ENCODE assay signal across 7 cellular contexts in the genomic region with DNA sequence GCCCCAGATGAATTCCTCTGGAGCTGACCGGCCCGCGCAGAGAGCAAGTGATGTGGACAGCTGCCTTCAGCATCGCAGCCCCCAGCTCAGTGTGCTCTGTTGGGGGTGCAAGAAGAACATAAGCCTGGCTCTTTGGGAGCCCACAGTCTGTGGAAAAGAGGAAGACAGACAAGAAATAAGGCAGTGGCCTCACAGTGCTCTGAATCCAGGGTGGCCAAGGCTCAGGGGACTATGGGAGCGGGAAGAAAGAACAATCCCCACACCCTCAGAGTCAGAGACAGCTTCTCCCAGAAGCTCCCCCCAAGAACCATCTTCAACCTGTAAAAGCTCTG. TPM values are rescaled to one million over a fixed set of nuclear protein-coding genes. Genes with fewer than 3 reads are reported as not detected.
DNase-seq lines count a peak whose midpoint lies in the region; TF ChIP-seq lines count a peak whose summit lies in the region.

No MANE protein-coding gene starts in this region.

- H3K9me3 Mint-ChIP-seq in activated T-helper 2 cell treated with anti-CD3 and anti-CD28 coated beads, Interferon-gamma antibody, Interleukin-2, Interleukin-4, amounts not matched to agents 10 μg/mL and 5 μg/mL and 100 μg/mL, durations not matched to agents 14 hours and 24 hours and 36 hours, result no peaks in the 10 kb centered on the region

- peak overlapping the region; percentile 60 to 70 for H3K9ac ChIP-seq in stomach smooth muscle (ENCODE audit: low read length in 2 of 2)

- TF ChIP-seq RAD21 in Ishikawa (IDR thresholded peaks at IDR 0.05; ENCODE audit: low read depth), result no peak

- peak overlapping the region; percentile 71 to 92 for H3K4me3 ChIP-seq in stomach smooth muscle (ENCODE audit: low read length in 2 of 2)

- H3K36me3 Mint-ChIP-seq in activated T-helper 2 cell treated with anti-CD3 and anti-CD28 coated beads, Interferon-gamma antibody, Interleukin-2, Interleukin-4, amounts not matched to agents 10 μg/mL and 5 μg/mL and 100 μg/mL, durations not matched to agents 14 hours and 24 hours and 36 hours (ENCODE audit: low read depth), result peaks cover 16% of the 10 kb centered on the region

- no peaks in the 10 kb centered on the region for H3K27me3 ChIP-seq in layer of hippocampus (ENCODE audit: control insufficient read depth, insufficient read depth, low read length)
- H3K27me3 ChIP-seq in stomach smooth muscle (ENCODE audit: control insufficient read depth in 1 of 2, insufficient read depth in 2 of 2, low read length in 2 of 2), result no peaks in the 10 kb centered on the region

- peak overlapping the region; percentile 98 for H3K27ac Mint-ChIP-seq in activated T-helper 2 cell treated with anti-CD3 and anti-CD28 coated beads, Interferon-gamma antibody, Interleukin-2, Interleukin-4, amounts not matched to agents 10 μg/mL and 5 μg/mL and 100 μg/mL, durations not matched to agents 14 hours and 24 hours and 36 hours

- H3K36me3 ChIP-seq in stomach smooth muscle (ENCODE audit: control insufficient read depth in 2 of 2, insufficient read depth in 2 of 2, low read length in 2 of 2), result peaks cover 0 to 3% of the 10 kb centered on the region in 2 donors

- no peak for DNase-seq in activated T-helper 2 cell treated with anti-CD3 and anti-CD28 coated beads, Interferon-gamma antibody, Interleukin-2, Interleukin-4, amounts not matched to agents 10 μg/mL and 5 μg/mL and 100 μg/mL, durations not matched to agents 14 hours and 24 hours and 36 hours (ENCODE audit: low spot score)
- DNase-seq in SK-N-DZ (ENCODE audit: low spot score), result no peak
- no peak for DNase-seq in NCI-H526 (lab: John Stamatoyannopoulos, UW)
- no peak for DNase-seq in OCI-M2 (lab: John Stamatoyannopoulos, UW; ENCODE audit: unreplicated experiment)

- no peaks in the 10 kb centered on the region for H3K9me3 ChIP-seq in stomach smooth muscle (ENCODE audit: control insufficient read depth in 2 of 2, low read length in 2 of 2)

- H3K27ac ChIP-seq in layer of hippocampus (ENCODE audit: low read depth, low read length), result peak overlapping the region; percentile 87
- H3K27ac ChIP-seq in stomach smooth muscle (ENCODE audit: low read length), result peak overlapping the region; percentile 74

- intact Hi-C loops in activated T-helper 2 cell treated with anti-CD3 and anti-CD28 coated beads, Interferon-gamma antibody, Interleukin-2, Interleukin-4, amounts not matched to agents 10 μg/mL and 5 μg/mL and 100 μg/mL, durations not matched to agents 14 hours and 24 hours and 36 hours (cut with micrococcal nuclease), result loop anchor here (1.0 to 10.0 kb wide), 4 partner anchors 245 to 698 kb away; partner anchors contain the start of genes CIB1 and GDPGP1

- peaks cover 50% of the 10 kb centered on the region for H3K4me1 Mint-ChIP-seq in activated T-helper 2 cell treated with anti-CD3 and anti-CD28 coated beads, Interferon-gamma antibody, Interleukin-2, Interleukin-4, amounts not matched to agents 10 μg/mL and 5 μg/mL and 100 μg/mL, durations not matched to agents 14 hours and 24 hours and 36 hours (ENCODE audit: low read depth)

- no peak for TF ChIP-seq EP300 in Ishikawa (IDR thresholded peaks at IDR 0.05; ENCODE audit: borderline replicate concordance)

- H3K4me1 ChIP-seq in stomach smooth muscle (ENCODE audit: control insufficient read depth, insufficient read depth, low read length), result peaks cover 50% of the 10 kb centered on the region

- peak overlapping the region; percentile 92 for H3K4me3 Mint-ChIP-seq in activated T-helper 2 cell treated with anti-CD3 and anti-CD28 coated beads, Interferon-gamma antibody, Interleukin-2, Interleukin-4, amounts not matched to agents 10 μg/mL and 5 μg/mL and 100 μg/mL, durations not matched to agents 14 hours and 24 hours and 36 hours (ENCODE audit: low read depth)

- no peaks in the 10 kb centered on the region for H3K27me3 Mint-ChIP-seq in activated T-helper 2 cell treated with anti-CD3 and anti-CD28 coated beads, Interferon-gamma antibody, Interleukin-2, Interleukin-4, amounts not matched to agents 10 μg/mL and 5 μg/mL and 100 μg/mL, durations not matched to agents 14 hours and 24 hours and 36 hours (ENCODE audit: low read depth)

TF ChIP-seq in Ishikawa, 13 proteins besides CTCF, POLR2A, EP300 and RAD21:
- TF ChIP-seq, protein P1, sequence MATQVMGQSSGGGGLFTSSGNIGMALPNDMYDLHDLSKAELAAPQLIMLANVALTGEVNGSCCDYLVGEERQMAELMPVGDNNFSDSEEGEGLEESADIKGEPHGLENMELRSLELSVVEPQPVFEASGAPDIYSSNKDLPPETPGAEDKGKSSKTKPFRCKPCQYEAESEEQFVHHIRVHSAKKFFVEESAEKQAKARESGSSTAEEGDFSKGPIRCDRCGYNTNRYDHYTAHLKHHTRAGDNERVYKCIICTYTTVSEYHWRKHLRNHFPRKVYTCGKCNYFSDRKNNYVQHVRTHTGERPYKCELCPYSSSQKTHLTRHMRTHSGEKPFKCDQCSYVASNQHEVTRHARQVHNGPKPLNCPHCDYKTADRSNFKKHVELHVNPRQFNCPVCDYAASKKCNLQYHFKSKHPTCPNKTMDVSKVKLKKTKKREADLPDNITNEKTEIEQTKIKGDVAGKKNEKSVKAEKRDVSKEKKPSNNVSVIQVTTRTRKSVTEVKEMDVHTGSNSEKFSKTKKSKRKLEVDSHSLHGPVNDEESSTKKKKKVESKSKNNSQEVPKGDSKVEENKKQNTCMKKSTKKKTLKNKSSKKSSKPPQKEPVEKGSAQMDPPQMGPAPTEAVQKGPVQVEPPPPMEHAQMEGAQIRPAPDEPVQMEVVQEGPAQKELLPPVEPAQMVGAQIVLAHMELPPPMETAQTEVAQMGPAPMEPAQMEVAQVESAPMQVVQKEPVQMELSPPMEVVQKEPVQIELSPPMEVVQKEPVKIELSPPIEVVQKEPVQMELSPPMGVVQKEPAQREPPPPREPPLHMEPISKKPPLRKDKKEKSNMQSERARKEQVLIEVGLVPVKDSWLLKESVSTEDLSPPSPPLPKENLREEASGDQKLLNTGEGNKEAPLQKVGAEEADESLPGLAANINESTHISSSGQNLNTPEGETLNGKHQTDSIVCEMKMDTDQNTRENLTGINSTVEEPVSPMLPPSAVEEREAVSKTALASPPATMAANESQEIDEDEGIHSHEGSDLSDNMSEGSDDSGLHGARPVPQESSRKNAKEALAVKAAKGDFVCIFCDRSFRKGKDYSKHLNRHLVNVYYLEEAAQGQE (IDR thresholded peaks at IDR 0.05; ENCODE audit: low read depth), result peak; percentile 39; the same call in 1 of the 2 replicates
- TF ChIP-seq, protein P2, sequence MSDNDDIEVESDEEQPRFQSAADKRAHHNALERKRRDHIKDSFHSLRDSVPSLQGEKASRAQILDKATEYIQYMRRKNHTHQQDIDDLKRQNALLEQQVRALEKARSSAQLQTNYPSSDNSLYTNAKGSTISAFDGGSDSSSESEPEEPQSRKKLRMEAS (IDR thresholded peaks at IDR 0.05), result no peak

RNA-seq across cellular contexts. Expression of gene HDDC3, which starts 0.3 kb away (rescaled TPM):
- total RNA-seq in activated T-helper 2 cell treated with anti-CD3 and anti-CD28 coated beads, Interferon-gamma antibody, Interleukin-2, Interleukin-4, amounts not matched to agents 10 μg/mL and 5 μg/mL and 100 μg/mL, durations not matched to agents 14 hours and 24 hours and 36 hours, result 38.6 and 43.0 TPM in 2 replicates
- polyA plus RNA-seq in SK-N-DZ (2014; cell fraction: cytosol; rRNA removed), result 25.1 and 25.3 TPM in 2 replicates
- 17.6 and 23.1 TPM in 2 replicates for polyA plus RNA-seq in SK-N-DZ (2014; cell fraction: nucleus; rRNA removed)

RNA-seq across cellular contexts. Expression of gene UNC45A, which starts 2.5 kb away (rescaled TPM):
- 74.1 and 75.7 TPM in 2 replicates for total RNA-seq in activated T-helper 2 cell treated with anti-CD3 and anti-CD28 coated beads, Interferon-gamma antibody, Interleukin-2, Interleukin-4, amounts not matched to agents 10 μg/mL and 5 μg/mL and 100 μg/mL, durations not matched to agents 14 hours and 24 hours and 36 hours
- polyA plus RNA-seq in SK-N-DZ (2014; cell fraction: cytosol; rRNA removed), result 32.5 and 38.0 TPM in 2 replicates
- 70.6 and 74.9 TPM in 2 replicates for polyA plus RNA-seq in SK-N-DZ (2014; cell fraction: nucleus; rRNA removed)

RNA-seq across cellular contexts. Expression of gene RCCD1, which starts 22.1 kb away (rescaled TPM):
- 30.1 and 31.0 TPM in 2 replicates for total RNA-seq in activated T-helper 2 cell treated with anti-CD3 and anti-CD28 coated beads, Interferon-gamma antibody, Interleukin-2, Interleukin-4, amounts not matched to agents 10 μg/mL and 5 μg/mL and 100 μg/mL, durations not matched to agents 14 hours and 24 hours and 36 hours
- polyA plus RNA-seq in SK-N-DZ (2014; cell fraction: cytosol; rRNA removed), result 16.0 and 20.1 TPM in 2 replicates
- 57.0 and 66.6 TPM in 2 replicates for polyA plus RNA-seq in SK-N-DZ (2014; cell fraction: nucleus; rRNA removed)

RNA-seq across cellular contexts. Expression of gene MAN2A2, which starts 29.5 kb away (rescaled TPM):
- 200 and 201 TPM in 2 replicates for total RNA-seq in activated T-helper 2 cell treated with anti-CD3 and anti-CD28 coated beads, Interferon-gamma antibody, Interleukin-2, Interleukin-4, amounts not matched to agents 10 μg/mL and 5 μg/mL and 100 μg/mL, durations not matched to agents 14 hours and 24 hours and 36 hours
- polyA plus RNA-seq in SK-N-DZ (2014; cell fraction: cytosol; rRNA removed), result 8.3 and 8.6 TPM in 2 replicates
- 88.2 and 151 TPM in 2 replicates for polyA plus RNA-seq in SK-N-DZ (2014; cell fraction: nucleus; rRNA removed)

RNA-seq across cellular contexts. Expression of gene FES, which starts 48.3 kb away (rescaled TPM):
- 51.9 and 55.8 TPM in 2 replicates for total RNA-seq in activated T-helper 2 cell treated with anti-CD3 and anti-CD28 coated beads, Interferon-gamma antibody, Interleukin-2, Interleukin-4, amounts not matched to agents 10 μg/mL and 5 μg/mL and 100 μg/mL, durations not matched to agents 14 hours and 24 hours and 36 hours
- polyA plus RNA-seq in SK-N-DZ (2014; cell fraction: cytosol; rRNA removed), result 4.5 and 5.1 TPM in 2 replicates
- 4.8 and 13.5 TPM in 2 replicates for polyA plus RNA-seq in SK-N-DZ (2014; cell fraction: nucleus; rRNA removed)
